ENCODE assay signal across 5 cellular contexts in the genomic region with DNA sequence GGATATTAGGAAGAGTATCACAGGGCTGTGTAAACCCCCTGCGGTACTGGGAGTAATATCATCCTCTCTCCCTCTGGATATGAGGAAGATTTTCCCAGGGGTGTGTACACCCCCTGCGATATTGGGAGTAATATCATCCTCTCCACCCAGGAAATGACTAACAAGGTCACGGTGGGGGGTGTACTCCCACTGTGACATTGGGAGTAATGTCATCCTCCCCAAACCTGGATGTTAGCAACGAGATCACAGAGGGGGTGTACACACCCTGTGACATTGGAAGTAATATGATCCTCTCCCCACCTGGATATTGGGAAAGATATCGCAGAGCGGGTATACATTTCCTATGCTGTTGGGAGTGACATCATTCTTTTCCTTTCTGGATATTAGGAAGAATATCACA. TPM values are rescaled to one million over a fixed set of nuclear protein-coding genes. Genes with fewer than 3 reads are reported as not detected.
"Had no signal": no experiment of that assay in that cellular context is flagged by ENCODE, and none has a peak within 500 bp of the region (broad histone marks: within the 10 kb centered on the region; RNA-seq: fewer than 3 reads in every experiment).

No MANE protein-coding gene starts in this region.

RNA-seq across cellular contexts. Expression of gene SSUH2, which starts 40.4 kb away (rescaled TPM):
- polyA plus RNA-seq: IgD-negative memory B cell had no signal

RNA-seq across cellular contexts. Expression of gene CAV3, which starts 48.6 kb away (rescaled TPM):
- total RNA-seq: GM23338, H1, H9, HT-29 had no signal
- polyA plus RNA-seq: GM23338, H1, IgD-negative memory B cell had no signal
